Comparison of ENCODE assay signal across 10 cellular contexts in the genomic region with DNA sequence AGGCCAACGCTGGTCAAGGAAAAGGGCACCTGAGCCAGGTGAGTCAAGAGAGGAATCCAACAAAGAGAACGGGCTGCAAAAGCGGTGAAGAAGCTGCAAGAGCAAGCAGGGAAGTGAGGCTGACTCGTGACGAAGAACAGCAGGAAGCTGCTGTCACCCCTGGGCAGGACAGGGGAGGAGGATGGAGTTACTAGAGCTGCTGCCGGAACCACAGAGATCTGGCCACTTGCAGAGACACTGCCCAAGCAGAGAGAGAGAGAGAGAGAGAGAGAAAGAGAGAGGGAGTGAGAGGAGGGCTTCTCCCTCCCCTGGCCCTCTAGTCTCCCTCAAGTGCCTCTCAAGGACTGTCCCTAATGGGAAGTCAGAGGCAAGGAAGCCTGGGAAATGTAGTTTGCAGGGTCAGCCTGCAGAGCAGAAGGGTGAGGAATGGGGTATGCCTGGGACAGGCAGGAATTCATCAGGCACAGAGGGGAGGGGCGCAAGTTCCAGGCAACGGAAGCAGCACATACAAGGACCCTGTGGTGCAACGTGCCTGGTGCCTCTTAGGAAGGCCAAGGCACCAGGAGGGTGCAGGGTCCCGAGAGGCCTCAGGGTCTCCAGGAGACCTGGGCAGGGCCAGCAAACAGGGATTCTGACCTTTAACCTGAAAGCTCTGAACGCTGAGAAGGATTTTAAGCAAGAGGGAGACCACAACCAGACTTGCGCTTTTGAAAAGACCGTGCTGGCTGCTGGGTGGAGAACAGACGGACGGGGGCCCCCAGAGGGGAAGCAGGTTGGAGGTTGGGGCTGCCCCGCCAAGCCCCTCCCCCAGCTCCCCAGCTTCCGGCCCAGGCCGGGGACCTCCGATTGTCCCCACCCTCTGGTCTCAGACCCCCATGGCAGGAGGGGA. TPM values are rescaled to one million over a fixed set of nuclear protein-coding genes. Genes with fewer than 3 reads are reported as not detected.
A peak's percentile ranks its signal among the peaks of the same experiment; 100 is the strongest.
DNase-seq lines count a peak whose midpoint lies in the region; ATAC-seq, FAIRE-seq and TF ChIP-seq lines count a peak whose summit lies in the region.
"Had no signal": no experiment of that assay in that cellular context is flagged by ENCODE, and none has a peak within 500 bp of the region (broad histone marks: within the 10 kb centered on the region; RNA-seq: fewer than 3 reads in every experiment).

No MANE protein-coding gene starts in this region.

- no peaks in the 10 kb centered on the region for H4K20me1 ChIP-seq in K562 (replicated peaks; ENCODE audit: control insufficient read depth, insufficient read depth, low read length)

- H3K27me3 ChIP-seq in K562 (ENCODE audit: control insufficient read depth in 2 of 2, insufficient read depth in 2 of 2, low read length in 2 of 2): peaks cover 4 to 24% of the 10 kb centered on the region in 2 experiments; a peak in 4 of 5 replicates

- no peak for TF ChIP-seq RAD21 in K562 (CRISPR knock-in tag; conservative IDR thresholded peaks at IDR 0.05 in 1 of 2, IDR thresholded peaks at IDR 0.05 in 1 of 2)

- peaks cover 4 to 31% of the 10 kb centered on the region in 2 experiments; a peak in 3 of 5 replicates for H3K4me1 ChIP-seq in K562 (replicated peaks in 1 of 2; ENCODE audit: control insufficient read depth in 2 of 2, insufficient read depth in 2 of 2, low read length in 2 of 2)

- no peak for TF ChIP-seq CTCF in K562 (IDR thresholded peaks at IDR 0.05 in 2 of 3, conservative IDR thresholded peaks at IDR 0.05 in 1 of 3; ENCODE audit: insufficient read depth in 2 of 3, low read depth in 1 of 3, low read length in 3 of 3)

- no peaks in the 10 kb centered on the region for H3K9me3 ChIP-seq in K562 (replicated peaks; ENCODE audit: control insufficient read depth, insufficient read depth, low read depth, low read length)

- CTCF ChIA-PET in K562 (lab: Yijun Ruan, JAX; ENCODE audit: low intra/inter-chr PET ratio): no interaction called here

- no peaks in the 10 kb centered on the region for H3K9me3 Mint-ChIP-seq in naive thymus-derived CD8-positive, alpha-beta T cell

- peak overlapping the region; percentile 87 to 99 (median 95) for H3K27ac Mint-ChIP-seq in naive thymus-derived CD8-positive, alpha-beta T cell

- ATAC-seq in K562: peak; percentile 75
- ATAC-seq in naive thymus-derived CD8-positive, alpha-beta T cell: peak; percentile 85 to 88

- no peaks in the 10 kb centered on the region for H3K27me3 Mint-ChIP-seq in naive thymus-derived CD8-positive, alpha-beta T cell

- peaks cover 13 to 27% (median 23%) of the 10 kb centered on the region in 4 donors for H3K4me1 Mint-ChIP-seq in naive thymus-derived CD8-positive, alpha-beta T cell

- no peak overlapping the region for H3K4me3 ChIP-seq in K562

- DNase-seq in DMS 273 (lab: John Stamatoyannopoulos, UW; ENCODE audit: unreplicated experiment) (peak; percentile 86), NCI-H2171 (lab: John Stamatoyannopoulos, UW) (peak; percentile 61), K562 (ENCODE audit: extremely low read depth in 1 of 4, low spot score in 3 of 4) (no peak), COLO668 (lab: John Stamatoyannopoulos, UW; ENCODE audit: unreplicated experiment) (no peak), HT-29 (ENCODE audit: low spot score) (no peak), NCI-H748 (lab: John Stamatoyannopoulos, UW; ENCODE audit: unreplicated experiment) (no peak)
- DNase-seq in naive thymus-derived CD8-positive, alpha-beta T cell: peak in 8 of 10 donors; percentile 12 to 49 (median 28)
- DNase-seq in activated effector memory CD4-positive, alpha-beta T cell treated with Interleukin-2 at 50 U/mL for 16 hours: no peak

- peak overlapping the region; percentile 80 to 93 (median 90) for H3K4me3 Mint-ChIP-seq in naive thymus-derived CD8-positive, alpha-beta T cell

- H2AFZ ChIP-seq in K562 (ENCODE audit: low read depth, low read length): peak overlapping the region; percentile 73

- no peak overlapping the region for H3K27ac ChIP-seq in K562 (ENCODE audit: extremely low read depth, low read depth, low read length)

- peak overlapping the region in 1 of 2 experiments; percentile 59; a peak in 2 of 4 replicates for H3K9ac ChIP-seq in K562 (ENCODE audit: insufficient read depth in 1 of 2, low read depth in 2 of 2, low read length in 2 of 2)

- TF ChIP-seq EP300 in K562 (IDR thresholded peaks at IDR 0.05; ENCODE audit: low read length): no peak

- H3K79me2 ChIP-seq in K562 (ENCODE audit: control insufficient read depth, insufficient read depth, low read length): no peaks in the 10 kb centered on the region

- in situ Hi-C loops in K562 (cut with MboI): no loop called here

- H3K36me3 ChIP-seq in K562 (ENCODE audit: control insufficient read depth, insufficient read depth, low read length): no peaks in the 10 kb centered on the region

- no TSS peak for BruUV-seq in K562 (replicated peaks; lab: Mats Ljungman, UMichigan)

- H3K4me2 ChIP-seq in K562 (ENCODE audit: insufficient read depth, low read length): peak overlapping the region; percentile 49; the same call in 1 of the 2 replicates

- intact Hi-C loops in K562 (cut with micrococcal nuclease): no loop called here

- no peak for TF ChIP-seq POLR2A in K562 (conservative IDR thresholded peaks at IDR 0.05)

- no peaks in the 10 kb centered on the region for H3K9me1 ChIP-seq in K562 (ENCODE audit: control insufficient read depth, insufficient read depth, low read length)

- POLR2A ChIA-PET in K562 (lab: Yijun Ruan, JAX): interaction anchor here (0.6 to 1.6 kb wide), 2 partner anchors 9 to 198 kb away, joined by 3 to 6 read pairs; no protein-coding TSS in a partner anchor
- POLR2A ChIA-PET in naive thymus-derived CD8-positive, alpha-beta T cell (lab: Charles Lee): interaction anchor here (0.7 to 1.8 kb wide), 2 partner anchors 54 to 173 kb away, joined by 3 to 4 read pairs; no protein-coding TSS in a partner anchor

- 31% methylated on average over 17 of the region's 19 CpGs for WGBS in K562 (ENCODE audit: insufficient coverage, low coverage, missing lambda C conversion rate)

- no peaks in the 10 kb centered on the region for H3K36me3 Mint-ChIP-seq in naive thymus-derived CD8-positive, alpha-beta T cell

- FAIRE-seq in K562 (lab: Jason Lieb, UNC): no peak
- FAIRE-seq: endometrium had no signal

TF ChIP-seq in K562, 482 proteins besides CTCF, POLR2A, EP300 and RAD21 (continues in another document):
- TF ChIP-seq CLOCK (CRISPR knock-in tag; IDR thresholded peaks at IDR 0.05; ENCODE audit: borderline replicate concordance): no peak
- TF ChIP-seq SREBF1 (IDR thresholded peaks at IDR 0.05; ENCODE audit: borderline replicate concordance, low read depth, low read length): no peak
- TF ChIP-seq CCNT2 (IDR thresholded peaks at IDR 0.05; ENCODE audit: borderline replicate concordance, extremely low read depth, insufficient read length, low read depth, low read length): no peak

RNA-seq across cellular contexts. Expression of gene CIBAR2, which starts 45.8 kb away (rescaled TPM):
- total RNA-seq in K562 (2011; cell fraction: chromatin; rRNA removed; ENCODE audit: low replicate concordance): not detected in 2 replicates
- total RNA-seq in K562 (2011; cell fraction: nucleolus; rRNA removed): not detected in 2 replicates
- total RNA-seq in K562 (2011; cell fraction: nucleoplasm; rRNA removed): not detected in 2 replicates
- total RNA-seq in K562 (2014; rRNA removed) (not detected in 2 replicates), K562 (2014; rRNA removed; fragmentation: Illumina TruSeq; extraction: Trizol) (not detected in 2 replicates), K562 (2015; rRNA removed; fragmentation: Illumina TruSeq; extraction: Trizol) (not detected in 2 replicates), K562 (2021) (not detected in 2 replicates)
- polyA plus RNA-seq in K562 (2011; rRNA removed) (not detected in 2 replicates), K562 (2014; fragmentation: Illumina TruSeq; extraction: Trizol) (not detected in 2 replicates), K562 (2014; fragmentation: Nextera tagmentation; extraction: Ambion mirVana) (not detected), K562 (2014; rRNA removed) (not detected in 2 replicates)
- not detected in 2 replicates for polyA plus RNA-seq in K562 (2011; cell fraction: cytosol; rRNA removed)
- not detected in 2 replicates for polyA plus RNA-seq in K562 (2011; cell fraction: nucleus; rRNA removed)
- not detected in 2 replicates for polyA plus RNA-seq in K562 (2012)
- polyA minus RNA-seq in K562 (2011; rRNA and poly(A)+ RNA removed): not detected in 2 replicates
- not detected in 2 replicates for polyA minus RNA-seq in K562 (2011; cell fraction: cytosol; rRNA and poly(A)+ RNA removed)
- not detected in 2 replicates for polyA minus RNA-seq in K562 (2011; cell fraction: nucleus; rRNA and poly(A)+ RNA removed)
- total RNA-seq in naive thymus-derived CD8-positive, alpha-beta T cell: not detected
- polyA plus RNA-seq in naive thymus-derived CD8-positive, alpha-beta T cell: not detected
- total RNA-seq in HT-29 (2014; rRNA removed; shearing (Covaris generic)): not detected in 2 replicates
- total RNA-seq: RPMI7951 had no signal

Comparison
In these comparisons a context has a peak if more than half of its experiments do, and no peak if none do; other contexts are left out.
1. DNase-seq: peak in DMS 273 (single experiment), NCI-H2171 (single experiment) and naive thymus-derived CD8-positive, alpha-beta T cell (8 of 10); none in K562 (0 of 4), COLO668 (single experiment), HT-29 (single experiment), activated effector memory CD4-positive, alpha-beta T cell treated with Interleukin-2 at 50 U/mL for 16 hours (single experiment) and NCI-H748 (single experiment).